22 cellular contexts compared by ENCODE assay signal in the genomic region with DNA sequence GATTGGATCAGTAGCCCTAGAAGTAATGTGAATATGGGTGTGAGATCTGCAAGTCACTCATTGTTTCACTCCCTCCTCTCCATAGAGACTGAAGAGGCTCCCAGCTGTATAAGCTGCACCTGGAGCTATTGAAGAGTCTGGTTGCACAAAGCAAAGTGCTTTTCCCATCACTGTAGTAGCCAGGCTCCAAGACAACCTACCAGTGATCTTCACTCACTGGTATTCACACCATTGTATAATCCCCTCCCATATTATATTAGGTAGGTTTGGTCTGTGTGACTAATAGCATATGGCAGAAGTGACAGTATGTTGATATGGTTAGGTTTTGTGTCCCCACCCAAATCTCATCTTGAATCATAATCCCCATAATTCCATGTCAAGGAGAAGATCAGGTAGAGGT.
"Had no signal": no experiment of that assay in that cellular context is flagged by ENCODE, and none has a peak within 500 bp of the region (broad histone marks: within the 10 kb centered on the region; RNA-seq: fewer than 3 reads in every experiment).

No MANE protein-coding gene starts in this region.

- H3K27ac ChIP-seq: cardiac muscle cell, hepatocyte, left lung, neural progenitor cell, uterus had no signal

- DNase-seq: activated CD4-positive, alpha-beta memory T cell treated with anti-CD3 and anti-CD28 coated beads for 36 hours; activated CD4-positive, alpha-beta T cell treated with anti-CD3 and anti-CD28 coated beads for 48 hours; activated effector memory CD4-positive, alpha-beta T cell treated with anti-CD3 and anti-CD28 coated beads, Interleukin-2, amount 50 U/mL, for 16 hours; activated naive CD4-positive, alpha-beta T cell treated with anti-CD3 and anti-CD28 coated beads, Interleukin-2, amount 10 ng/mL, durations not matched to agents 7 days and 5 days; amygdala; erythroblast; foreskin melanocyte; immature natural killer cell; kidney glomerular epithelial cell; left lung; naive thymus-derived CD8-positive, alpha-beta T cell; posterior cingulate gyrus; small intestine; stimulated activated CD4-positive, alpha-beta T cell treated with anti-CD3 and anti-CD28 coated beads, Interleukin-15, amount 100 ng/mL, for 24 hours; stimulated activated naive B cell treated with anti-CD40 and anti-IgM and Interleukin-4, amounts not matched to agents 10 μg/mL and 1 μg/mL and 100 μg/mL, for 72 hours; trophoblast cell; uterus had no signal

- H3K4me3 ChIP-seq: cardiac muscle cell, hepatocyte, left lung, lung, neural progenitor cell, uterus had no signal

- H3K9me3 ChIP-seq: uterus had no signal

- H3K4me1 ChIP-seq: left lung, neural progenitor cell, uterus had no signal

- ATAC-seq: left lung; naive thymus-derived CD8-positive, alpha-beta T cell; sciatic nerve; stimulated activated naive B cell treated with anti-CD40 and anti-IgM and Interleukin-4, amounts not matched to agents 10 μg/mL and 1 μg/mL and 100 μg/mL, for 72 hours had no signal

- H3K36me3 ChIP-seq: cardiac muscle cell, left lung, neural progenitor cell, uterus had no signal

- H3K27me3 ChIP-seq: cardiac muscle cell, hepatocyte, neural progenitor cell, uterus had no signal
